Comparison of ENCODE assay signal across 26 cellular contexts in genomic region chr1:245877976-245878375, GRCh38.
DNase-seq lines count a peak whose midpoint lies in the region; ATAC-seq, FAIRE-seq and TF ChIP-seq lines count a peak whose summit lies in the region.
"Had no signal": no experiment of that assay in that cellular context is flagged by ENCODE, and none has a peak within 500 bp of the region (broad histone marks: within the 10 kb centered on the region; RNA-seq: fewer than 3 reads in every experiment).

No MANE protein-coding gene starts in this region.

- no peak for TF ChIP-seq RAD21 in GM12878 (IDR thresholded peaks at IDR 0.05; ENCODE audit: insufficient read depth, low read depth, low read length)

- H3K18ac ChIP-seq in trophoblast cell (ENCODE audit: low read length): no peak overlapping the region

- BruUV-seq in GM12878 (replicated peaks; lab: Mats Ljungman, UMichigan): no TSS peak

- H2BK120ac ChIP-seq in trophoblast cell (ENCODE audit: insufficient read depth, low read length, poor library complexity): no peak overlapping the region

- peak overlapping the region; percentile 36 for H4K91ac ChIP-seq in trophoblast cell (ENCODE audit: low read depth, low read length)

- H3K27me3 ChIP-seq in BLaER1 treated with 17β-estradiol and CSF1 and Interleukin-3, amounts not matched to agents 10 nM and 100 nM: no peaks in the 10 kb centered on the region
- H3K27me3 ChIP-seq in GM12878 (replicated peaks in 1 of 2; ENCODE audit: control insufficient read depth in 2 of 2, insufficient read depth in 2 of 2, low read length in 1 of 2): no peaks in the 10 kb centered on the region
- no peaks in the 10 kb centered on the region for H3K27me3 ChIP-seq in kidney epithelial cell (ENCODE audit: control insufficient read depth, insufficient read depth, low read length)
- H3K27me3 ChIP-seq in trophoblast cell (ENCODE audit: insufficient read depth, low read length): no peaks in the 10 kb centered on the region
- H3K27me3 ChIP-seq in H7 (ENCODE audit: control insufficient read depth, insufficient read depth, low read length): no peaks in the 10 kb centered on the region

- no peak overlapping the region for H3K27ac ChIP-seq in BLaER1 treated with 17β-estradiol and CSF1 and Interleukin-3, amounts not matched to agents 10 nM and 100 nM
- no peak overlapping the region for H3K27ac ChIP-seq in GM12878 (ENCODE audit: control insufficient read depth, insufficient read depth)
- H3K27ac ChIP-seq in trophoblast cell (ENCODE audit: low read depth, low read length): no peak overlapping the region
- H3K27ac ChIP-seq: KMS-11 had no signal

- no peak overlapping the region for H3K4ac ChIP-seq in trophoblast cell (ENCODE audit: low read depth, low read length)

- H3K4me1 ChIP-seq in BLaER1 treated with 17β-estradiol and CSF1 and Interleukin-3, amounts not matched to agents 10 nM and 100 nM: peaks cover 0 to 17% (median 8%) of the 10 kb centered on the region in 10 experiments; a peak in 15 of 20 replicates
- H3K4me1 ChIP-seq in GM12878 (ENCODE audit: control insufficient read depth, insufficient read depth, low read length): no peaks in the 10 kb centered on the region
- peaks cover 5 to 23% of the 10 kb centered on the region in 2 experiments for H3K4me1 ChIP-seq in trophoblast cell (ENCODE audit: control insufficient read depth in 1 of 2, insufficient read depth in 2 of 2, low read length in 2 of 2)

- no peaks in the 10 kb centered on the region for H4K20me1 ChIP-seq in BLaER1 treated with 17β-estradiol and CSF1 and Interleukin-3, amounts not matched to agents 10 nM and 100 nM
- no peaks in the 10 kb centered on the region for H4K20me1 ChIP-seq in GM12878 (ENCODE audit: control insufficient read depth, insufficient read depth)

- H4K12ac ChIP-seq in trophoblast cell (ENCODE audit: low read depth, low read length): no peak overlapping the region

- no peak overlapping the region for H3K27ac Mint-ChIP-seq in osteocyte (ENCODE audit: unreplicated experiment)
- H3K27ac Mint-ChIP-seq: CD4-positive, alpha-beta T cell; IgD-negative memory B cell had no signal

- H3K4me3 ChIP-seq in BLaER1 treated with 17β-estradiol and CSF1 and Interleukin-3, amounts not matched to agents 10 nM and 100 nM: no peak overlapping the region
- no peak overlapping the region for H3K4me3 ChIP-seq in GM12878
- H3K4me3 ChIP-seq in kidney epithelial cell (ENCODE audit: low read depth, low read length): no peak overlapping the region
- H3K4me3 ChIP-seq in trophoblast cell (ENCODE audit: low read depth, low read length): no peak overlapping the region
- no peak overlapping the region for H3K4me3 ChIP-seq in H7 (ENCODE audit: insufficient read depth, low read depth, low read length)

- TF ChIP-seq EP300 in GM12878 (IDR thresholded peaks at IDR 0.05; ENCODE audit: borderline replicate concordance in 1 of 2, control insufficient read depth in 1 of 2, low read depth in 2 of 2, low read length in 2 of 2): peak in 1 of 2 experiments; percentile 24; a peak in 1 of 4 replicates

- POLR2A ChIA-PET in GM12878 (lab: Charles Lee): no interaction called here

- 56% methylated on average over 7 of the region's 8 CpGs for WGBS in GM12878 (ENCODE audit: insufficient coverage, insufficient replicate concordance, low lambda C conversion rate, missing lambda C conversion rate)
- no CpG with 5 or more reads among the region's 8 CpGs for WGBS in trophoblast cell (ENCODE audit: extremely low coverage, insufficient coverage, insufficient read length)

- H3K27me3 Mint-ChIP-seq in osteocyte (ENCODE audit: unreplicated experiment): no peaks in the 10 kb centered on the region
- H3K27me3 Mint-ChIP-seq: CD4-positive, alpha-beta T cell; IgD-negative memory B cell had no signal

- SMC1A ChIA-PET in GM12878 (lab: Charles Lee; ENCODE audit: uncharacterized antibody, unreplicated experiment): no interaction called here

- RAD21 ChIA-PET in GM12878 (lab: Charles Lee; ENCODE audit: unreplicated experiment): interaction anchor here (1.6 kb wide), 1 partner anchor 11 kb away, joined by 5 read pairs; no protein-coding TSS in a partner anchor

- no peak overlapping the region for H2AFZ ChIP-seq in GM12878 (ENCODE audit: control insufficient read depth, low read depth, low read length)
- no peak overlapping the region for H2AFZ ChIP-seq in trophoblast cell (ENCODE audit: insufficient read depth, low read length, poor library complexity)

- H4K8ac ChIP-seq in trophoblast cell (ENCODE audit: low read depth, low read length): no peak overlapping the region

- no peak overlapping the region for H3K14ac ChIP-seq in trophoblast cell (ENCODE audit: low read length)

- H3K23ac ChIP-seq in trophoblast cell (ENCODE audit: low read length): no peak overlapping the region

- H3K79me2 ChIP-seq in GM12878 (ENCODE audit: control insufficient read depth, insufficient read depth, low read length) (no peaks in the 10 kb centered on the region), trophoblast cell (ENCODE audit: control insufficient read depth, insufficient read depth, low read length, poor library complexity) (no peaks in the 10 kb centered on the region)

- H3K79me1 ChIP-seq in trophoblast cell (ENCODE audit: low read length): peaks cover 2% of the 10 kb centered on the region

- H3K9ac ChIP-seq in BLaER1 treated with 17β-estradiol and CSF1 and Interleukin-3, amounts not matched to agents 10 nM and 100 nM: no peak overlapping the region
- no peak overlapping the region for H3K9ac ChIP-seq in GM12878 (ENCODE audit: control insufficient read depth, insufficient read depth, low read length)
- no peak overlapping the region for H3K9ac ChIP-seq in trophoblast cell (ENCODE audit: low read length)
- H3K9ac ChIP-seq: KMS-11 had no signal

- in situ Hi-C loops in GM12878 (cut with MboI): no loop called here

- no peak overlapping the region for H2AK5ac ChIP-seq in trophoblast cell (ENCODE audit: low read length)

- intact Hi-C loops in GM12878 (cut with micrococcal nuclease; ENCODE audit: unreplicated experiment): no loop called here

- DNase-seq in GM12878 (ENCODE audit: low read depth, low spot score) (no peak), kidney epithelial cell (ENCODE audit: low read depth) (peak; percentile 70), trophoblast cell (no peak), H7 (no peak), osteocyte (ENCODE audit: extremely low spot score, unreplicated experiment) (no peak), occipital lobe (lab: John Stamatoyannopoulos, UW) (no peak)
- DNase-seq: 8988T; ACHN; CD4-positive, alpha-beta T cell; GOT3; HCEC 1CT; MM.1S; NCI-H1048; NCI-H1417; NCI-H1694; NCI-H2029 treated with DMSO at 0.1 percent for 48 hours; NCI-H2227 treated with DMSO at 0.1 percent for 48 hours; NCI-H510A; NCI-H69; Right ventricle myocardium superior; RPMI8226 had no signal

- no peak overlapping the region for H2BK5ac ChIP-seq in trophoblast cell (ENCODE audit: low read depth, low read length, poor library complexity)

- H3K4me3 Mint-ChIP-seq in osteocyte (ENCODE audit: unreplicated experiment): no peak overlapping the region
- H3K4me3 Mint-ChIP-seq: CD4-positive, alpha-beta T cell; IgD-negative memory B cell had no signal

- FAIRE-seq in GM12878 (lab: Jason Lieb, UNC): no peak
- FAIRE-seq: D721Med had no signal

- H3K36me3 ChIP-seq in BLaER1 treated with 17β-estradiol and CSF1 and Interleukin-3, amounts not matched to agents 10 nM and 100 nM: 0 out of 22 replicates have a peak, but pooled peaks cover 0 to 3% (median 0%) of the 10 kb centered on the region in 11 experiments
- H3K36me3 ChIP-seq in GM12878 (ENCODE audit: control insufficient read depth in 2 of 2, insufficient read depth in 2 of 2, low read length in 1 of 2) (no peaks in the 10 kb centered on the region), kidney epithelial cell (ENCODE audit: control insufficient read depth, insufficient read depth, low read length) (no peaks in the 10 kb centered on the region), trophoblast cell (ENCODE audit: control insufficient read depth in 1 of 2, insufficient read depth in 2 of 2, low read length in 2 of 2) (peaks cover 0 to 2% of the 10 kb centered on the region in 2 experiments), H7 (replicated peaks; ENCODE audit: control insufficient read depth, insufficient read depth, low read length) (no peaks in the 10 kb centered on the region)

- CTCF ChIA-PET in GM12878 (lab: Yijun Ruan, JAX): interaction anchor here (1.2 kb wide), 1 partner anchor 11 kb away, joined by 4 read pairs; no protein-coding TSS in a partner anchor

- peak; percentile 30; the same call in 1 of the 3 replicates for ATAC-seq in GM12878
- no peak for ATAC-seq in HG03457 (IDR thresholded peaks at IDR 0.05; ENCODE audit: unreplicated experiment)

- no peaks in the 10 kb centered on the region for H3K9me3 ChIP-seq in BLaER1 treated with 17β-estradiol and CSF1 and Interleukin-3, amounts not matched to agents 10 nM and 100 nM (replicated peaks in 1 of 11)
- H3K9me3 ChIP-seq in GM12878 (replicated peaks; ENCODE audit: control insufficient read depth, insufficient read depth, low read length) (no peaks in the 10 kb centered on the region), trophoblast cell (ENCODE audit: insufficient read depth, low read depth, low read length) (peaks cover 2% of the 10 kb centered on the region)

- peaks cover 41% of the 10 kb centered on the region for H3K4me1 Mint-ChIP-seq in osteocyte (ENCODE audit: unreplicated experiment)
- H3K4me1 Mint-ChIP-seq: IgD-negative memory B cell had no signal

- TF ChIP-seq CTCF in GM12878 (IDR thresholded peaks at IDR 0.05 in 2 of 3, conservative IDR thresholded peaks at IDR 0.05 in 1 of 3; ENCODE audit: control insufficient read depth in 2 of 3, extremely low read depth in 1 of 3, insufficient read depth in 1 of 3, low read depth in 3 of 3, low read length in 3 of 3) (no peak), kidney epithelial cell (IDR thresholded peaks at IDR 0.05; ENCODE audit: insufficient read depth, low read length, poor library complexity, severe bottlenecking) (no peak), osteocyte (IDR thresholded peaks at IDR 0.05) (no peak)

- H3K36me3 Mint-ChIP-seq in osteocyte (ENCODE audit: unreplicated experiment): no peaks in the 10 kb centered on the region

- no peaks in the 10 kb centered on the region for H3K9me3 Mint-ChIP-seq in osteocyte (ENCODE audit: unreplicated experiment)
- H3K9me3 Mint-ChIP-seq: CD4-positive, alpha-beta T cell; IgD-negative memory B cell had no signal

- peak overlapping the region in 9 of 11 experiments; percentile 10 to 48 (median 28); a peak in 12 of 22 replicates for H3K4me2 ChIP-seq in BLaER1 treated with 17β-estradiol and CSF1 and Interleukin-3, amounts not matched to agents 10 nM and 100 nM
- H3K4me2 ChIP-seq in GM12878 (ENCODE audit: control insufficient read depth, insufficient read depth) (no peak overlapping the region), trophoblast cell (ENCODE audit: low read length) (no peak overlapping the region)
- H3K4me2 ChIP-seq: KMS-11 had no signal

- H2BK12ac ChIP-seq in trophoblast cell (ENCODE audit: low read length): no peak overlapping the region

- TF ChIP-seq POLR2A in GM12878 (IDR thresholded peaks at IDR 0.05; ENCODE audit: low read depth, low read length): no peak

TF ChIP-seq in GM12878, 131 proteins besides CTCF, POLR2A, EP300 and RAD21:
- TF ChIP-seq YBX1 (IDR thresholded peaks at IDR 0.05) (no peak), IKZF2 (IDR thresholded peaks at IDR 0.05) (peak in 1 of 2 experiments; percentile 38; a peak in 1 of 4 replicates)

Comparison
In these comparisons a context has a peak if more than half of its experiments do, and no peak if none do; other contexts are left out.
1. H3K4me2 ChIP-seq: peak in BLaER1 treated with 17β-estradiol and CSF1 and Interleukin-3, amounts not matched to agents 10 nM and 100 nM (9 of 11); none in GM12878 (single experiment) and trophoblast cell (single experiment).